Comparison of ENCODE assay signal across 9 cellular contexts in the genomic region with DNA sequence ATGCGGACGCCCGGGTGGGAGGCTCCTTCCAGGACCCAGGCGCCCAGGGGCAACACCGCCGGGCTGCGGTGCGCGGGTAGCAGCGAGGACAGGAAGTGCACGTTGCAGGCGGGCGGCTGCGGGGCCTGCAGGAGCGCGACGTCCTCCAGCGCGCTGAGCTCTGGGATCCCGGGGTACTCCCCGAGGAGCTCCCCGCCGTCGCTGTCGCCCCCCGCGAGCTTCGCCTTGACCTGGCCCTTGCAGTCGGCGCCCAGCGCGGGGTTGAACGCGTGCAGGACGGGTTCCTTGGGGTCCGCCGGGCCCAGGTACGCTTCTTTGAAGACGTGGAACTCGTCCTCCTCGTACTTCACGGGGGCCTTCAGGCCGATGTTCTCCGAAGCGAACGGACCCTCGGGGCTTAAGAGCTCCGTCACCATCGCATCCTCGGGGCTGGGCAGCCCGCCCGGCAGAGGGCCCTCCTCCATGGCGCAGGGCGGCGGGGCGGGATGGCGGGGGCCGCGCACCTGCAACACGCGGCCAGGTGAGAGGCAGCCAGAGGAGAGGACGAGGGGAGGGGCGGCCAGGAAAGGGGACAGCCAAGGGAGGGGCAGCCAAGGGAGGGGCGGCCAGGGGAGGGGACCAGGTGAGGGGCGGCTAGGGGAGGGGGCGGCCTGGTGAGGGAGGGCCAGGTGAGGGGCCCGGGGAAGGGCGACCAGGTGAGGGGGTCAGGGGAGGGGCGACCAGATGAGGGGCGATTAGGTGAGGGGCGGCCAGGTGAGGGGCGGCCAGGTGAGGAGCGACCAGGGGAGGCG. TPM values are rescaled to one million over a fixed set of nuclear protein-coding genes. Genes with fewer than 3 reads are reported as not detected.
DNase-seq lines count a peak whose midpoint lies in the region; ATAC-seq and TF ChIP-seq lines count a peak whose summit lies in the region.
"Had no signal": no experiment of that assay in that cellular context is flagged by ENCODE, and none has a peak within 500 bp of the region (broad histone marks: within the 10 kb centered on the region; RNA-seq: fewer than 3 reads in every experiment).

No MANE protein-coding gene starts in this region.

- H3K4me1 ChIP-seq in ES-I3 (ENCODE audit: insufficient read depth, low read length) (peaks cover 15% of the 10 kb centered on the region; the same call in 1 of the 2 replicates), Peyer's patch (peaks cover 0 to 11% (median 0%) of the 10 kb centered on the region in 4 donors)

- H3K9ac ChIP-seq in ES-I3 (ENCODE audit: low read depth, low read length), result peak overlapping the region; percentile 46

- H3K4me1 Mint-ChIP-seq in chondrocyte (ENCODE audit: low read depth) (peaks cover 15% of the 10 kb centered on the region), nephron (peaks cover 13% of the 10 kb centered on the region)

- no peak for ATAC-seq in HG03135 (IDR thresholded peaks at IDR 0.05; ENCODE audit: unreplicated experiment)
- no peak for ATAC-seq in HG02763 (IDR thresholded peaks at IDR 0.05; ENCODE audit: unreplicated experiment)

- no peak overlapping the region for H3K4me3 Mint-ChIP-seq in chondrocyte (ENCODE audit: unreplicated experiment)
- peak overlapping the region in 2 of 3 experiments; percentile 64 to 78 for H3K4me3 Mint-ChIP-seq in nephron

- H3K36me3 Mint-ChIP-seq in chondrocyte (ENCODE audit: low read depth) (peaks cover 13% of the 10 kb centered on the region), nephron (ENCODE audit: low read depth) (peaks cover 22% of the 10 kb centered on the region)

- peak overlapping the region in 2 of 4 donors; percentile 40 to 72 for H3K27ac ChIP-seq in Peyer's patch
- H3K27ac ChIP-seq: cardiac muscle cell had no signal

- DNase-seq in Peyer's patch (peak in 2 of 3 donors; percentile 23 to 51), chondrocyte (ENCODE audit: low spot score) (peak; percentile 92), AML-193 (lab: John Stamatoyannopoulos, UW) (no peak), NCI-H146 treated with DMSO at 0.1 percent for 48 hours (lab: John Stamatoyannopoulos, UW; ENCODE audit: unreplicated experiment) (no peak)

- H3K9me3 ChIP-seq in ES-I3 (ENCODE audit: control insufficient read depth, insufficient read depth, low read length) (no peaks in the 10 kb centered on the region), Peyer's patch (no peaks in the 10 kb centered on the region)

- H3K9me3 Mint-ChIP-seq in chondrocyte (ENCODE audit: low read depth) (no peaks in the 10 kb centered on the region), nephron (no peaks in the 10 kb centered on the region)

- no peak for TF ChIP-seq POLR2A in Peyer's patch (IDR thresholded peaks at IDR 0.05)

- H3K27me3 Mint-ChIP-seq in chondrocyte (ENCODE audit: low read depth), result no peaks in the 10 kb centered on the region
- H3K27me3 Mint-ChIP-seq in nephron (ENCODE audit: low read depth), result peaks cover 14% of the 10 kb centered on the region

- H3K36me3 ChIP-seq in ES-I3 (ENCODE audit: insufficient read depth, low read length) (peaks cover 14% of the 10 kb centered on the region), Peyer's patch (no peaks in the 10 kb centered on the region)
- H3K36me3 ChIP-seq: cardiac muscle cell had no signal

- no peaks in the 10 kb centered on the region for H3K27me3 ChIP-seq in Peyer's patch
- H3K27me3 ChIP-seq: cardiac muscle cell had no signal

- peak overlapping the region; percentile 39 to 79 (median 70) for H3K4me3 ChIP-seq in Peyer's patch

- H3K27ac Mint-ChIP-seq in chondrocyte (ENCODE audit: unreplicated experiment) (no peak overlapping the region), nephron (peak overlapping the region; percentile 69 to 93 (median 77))

- TF ChIP-seq CTCF in Peyer's patch (IDR thresholded peaks at IDR 0.05) (no peak), chondrocyte (IDR thresholded peaks at IDR 0.05) (no peak), nephron (IDR thresholded peaks at IDR 0.05; ENCODE audit: unreplicated experiment in 3 of 3) (no peak)

RNA-seq across cellular contexts. Expression of a gene that starts 0.9 kb away (rescaled TPM):
- total RNA-seq in Peyer's patch (10 to 100 TPM in 2 of 4 donors, 1 to 10 TPM in 2; 2.6 to 16.7 (median 8.2) TPM), chondrocyte (0.33 to 0.37 TPM in 2 of 3 replicates, not detected in the other)

Comparison
In these comparisons a context has a peak if more than half of its experiments do, and no peak if none do; other contexts are left out.
1. DNase-seq: peak in Peyer's patch (2 of 3) and chondrocyte (single experiment); none in AML-193 (0 of 2) and NCI-H146 treated with DMSO at 0.1 percent for 48 hours (single experiment).